In the genomic region with DNA sequence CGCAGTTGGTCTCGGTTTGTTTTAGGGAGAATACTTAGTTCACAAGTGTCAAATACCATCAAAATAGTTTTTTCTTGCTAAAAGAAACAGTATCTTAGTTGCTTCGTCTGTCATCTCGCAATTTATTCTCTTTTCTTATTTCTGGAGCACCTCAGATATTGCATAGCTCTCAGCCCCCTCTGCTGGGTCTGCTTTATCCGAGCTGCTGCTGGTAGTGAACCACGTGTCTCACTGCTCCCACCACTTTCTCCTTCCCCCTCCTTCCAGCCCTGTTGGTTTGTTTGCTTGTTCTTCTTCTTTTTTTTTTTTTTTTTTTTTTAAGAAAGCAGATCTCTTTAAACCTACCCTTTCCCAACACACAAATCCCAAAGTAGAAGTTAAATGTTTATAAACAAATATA, we compare ENCODE assay signal across 1 cellular context.
TF ChIP-seq lines count a peak whose summit lies in the region.

No MANE protein-coding gene starts in this region.

TF ChIP-seq in GM23338, 12 proteins besides CTCF, POLR2A, EP300 and RAD21 (continued from another document):
- TF ChIP-seq, protein P1, sequence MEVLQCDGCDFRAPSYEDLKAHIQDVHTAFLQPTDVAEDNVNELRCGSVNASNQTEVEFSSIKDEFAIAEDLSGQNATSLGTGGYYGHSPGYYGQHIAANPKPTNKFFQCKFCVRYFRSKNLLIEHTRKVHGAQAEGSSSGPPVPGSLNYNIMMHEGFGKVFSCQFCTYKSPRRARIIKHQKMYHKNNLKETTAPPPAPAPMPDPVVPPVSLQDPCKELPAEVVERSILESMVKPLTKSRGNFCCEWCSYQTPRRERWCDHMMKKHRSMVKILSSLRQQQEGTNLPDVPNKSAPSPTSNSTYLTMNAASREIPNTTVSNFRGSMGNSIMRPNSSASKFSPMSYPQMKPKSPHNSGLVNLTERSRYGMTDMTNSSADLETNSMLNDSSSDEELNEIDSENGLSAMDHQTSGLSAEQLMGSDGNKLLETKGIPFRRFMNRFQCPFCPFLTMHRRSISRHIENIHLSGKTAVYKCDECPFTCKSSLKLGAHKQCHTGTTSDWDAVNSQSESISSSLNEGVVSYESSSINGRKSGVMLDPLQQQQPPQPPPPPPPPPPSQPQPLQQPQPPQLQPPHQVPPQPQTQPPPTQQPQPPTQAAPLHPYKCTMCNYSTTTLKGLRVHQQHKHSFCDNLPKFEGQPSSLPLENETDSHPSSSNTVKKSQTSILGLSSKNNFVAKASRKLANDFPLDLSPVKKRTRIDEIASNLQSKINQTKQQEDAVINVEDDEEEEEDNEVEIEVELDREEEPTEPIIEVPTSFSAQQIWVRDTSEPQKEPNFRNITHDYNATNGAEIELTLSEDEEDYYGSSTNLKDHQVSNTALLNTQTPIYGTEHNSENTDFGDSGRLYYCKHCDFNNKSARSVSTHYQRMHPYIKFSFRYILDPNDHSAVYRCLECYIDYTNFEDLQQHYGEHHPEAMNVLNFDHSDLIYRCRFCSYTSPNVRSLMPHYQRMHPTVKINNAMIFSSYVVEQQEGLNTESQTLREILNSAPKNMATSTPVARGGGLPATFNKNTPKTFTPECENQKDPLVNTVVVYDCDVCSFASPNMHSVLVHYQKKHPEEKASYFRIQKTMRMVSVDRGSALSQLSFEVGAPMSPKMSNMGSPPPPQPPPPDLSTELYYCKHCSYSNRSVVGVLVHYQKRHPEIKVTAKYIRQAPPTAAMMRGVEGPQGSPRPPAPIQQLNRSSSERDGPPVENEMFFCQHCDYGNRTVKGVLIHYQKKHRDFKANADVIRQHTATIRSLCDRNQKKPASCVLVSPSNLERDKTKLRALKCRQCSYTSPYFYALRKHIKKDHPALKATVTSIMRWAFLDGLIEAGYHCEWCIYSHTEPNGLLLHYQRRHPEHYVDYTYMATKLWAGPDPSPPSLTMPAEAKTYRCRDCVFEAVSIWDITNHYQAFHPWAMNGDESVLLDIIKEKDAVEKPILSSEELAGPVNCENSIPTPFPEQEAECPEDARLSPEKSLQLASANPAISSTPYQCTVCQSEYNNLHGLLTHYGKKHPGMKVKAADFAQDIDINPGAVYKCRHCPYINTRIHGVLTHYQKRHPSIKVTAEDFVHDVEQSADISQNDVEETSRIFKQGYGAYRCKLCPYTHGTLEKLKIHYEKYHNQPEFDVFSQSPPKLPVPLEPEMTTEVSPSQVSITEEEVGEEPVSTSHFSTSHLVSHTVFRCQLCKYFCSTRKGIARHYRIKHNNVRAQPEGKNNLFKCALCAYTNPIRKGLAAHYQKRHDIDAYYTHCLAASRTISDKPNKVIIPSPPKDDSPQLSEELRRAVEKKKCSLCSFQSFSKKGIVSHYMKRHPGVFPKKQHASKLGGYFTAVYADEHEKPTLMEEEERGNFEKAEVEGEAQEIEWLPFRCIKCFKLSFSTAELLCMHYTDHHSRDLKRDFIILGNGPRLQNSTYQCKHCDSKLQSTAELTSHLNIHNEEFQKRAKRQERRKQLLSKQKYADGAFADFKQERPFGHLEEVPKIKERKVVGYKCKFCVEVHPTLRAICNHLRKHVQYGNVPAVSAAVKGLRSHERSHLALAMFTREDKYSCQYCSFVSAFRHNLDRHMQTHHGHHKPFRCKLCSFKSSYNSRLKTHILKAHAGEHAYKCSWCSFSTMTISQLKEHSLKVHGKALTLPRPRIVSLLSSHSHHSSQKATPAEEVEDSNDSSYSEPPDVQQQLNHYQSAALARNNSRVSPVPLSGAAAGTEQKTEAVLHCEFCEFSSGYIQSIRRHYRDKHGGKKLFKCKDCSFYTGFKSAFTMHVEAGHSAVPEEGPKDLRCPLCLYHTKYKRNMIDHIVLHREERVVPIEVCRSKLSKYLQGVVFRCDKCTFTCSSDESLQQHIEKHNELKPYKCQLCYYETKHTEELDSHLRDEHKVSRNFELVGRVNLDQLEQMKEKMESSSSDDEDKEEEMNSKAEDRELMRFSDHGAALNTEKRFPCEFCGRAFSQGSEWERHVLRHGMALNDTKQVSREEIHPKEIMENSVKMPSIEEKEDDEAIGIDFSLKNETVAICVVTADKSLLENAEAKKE (CRISPR knock-in tag; IDR thresholded peaks at IDR 0.05) = no peak
- no peak for TF ChIP-seq ZNF331 (CRISPR knock-in tag; IDR thresholded peaks at IDR 0.05; ENCODE audit: low read depth)
- no peak for TF ChIP-seq ZNF114 (CRISPR knock-in tag; IDR thresholded peaks at IDR 0.05)
- no peak for TF ChIP-seq JUNB (IDR thresholded peaks at IDR 0.05; ENCODE audit: unreplicated experiment)
